Comparison of ENCODE assay signal across 18 cellular contexts in genomic region chr6:24702720-24703282, GRCh38. TPM values are rescaled to one million over a fixed set of nuclear protein-coding genes. Genes with fewer than 3 reads are reported as not detected.
DNase-seq lines count a peak whose midpoint lies in the region; ATAC-seq and TF ChIP-seq lines count a peak whose summit lies in the region.
"Had no signal": no experiment of that assay in that cellular context is flagged by ENCODE, and none has a peak within 500 bp of the region (broad histone marks: within the 10 kb centered on the region; RNA-seq: fewer than 3 reads in every experiment).

No MANE protein-coding gene starts in this region.

- no peak overlapping the region for H3K4me2 ChIP-seq in HCT116 (ENCODE audit: low read length)
- H3K4me2 ChIP-seq: KMS-11 had no signal

- no peaks in the 10 kb centered on the region for H3K9me2 ChIP-seq in HCT116 (ENCODE audit: insufficient read depth)

- RAD21 ChIA-PET in HCT116 (lab: Charles Lee; ENCODE audit: low non-redundant PET in 1 of 2, low total read pairs in 2 of 2, uncharacterized antibody in 2 of 2, unreplicated experiment in 2 of 2): no interaction called here

- H3K27me3 ChIP-seq in HCT116 (ENCODE audit: insufficient read depth, low read length) (no peaks in the 10 kb centered on the region), neutrophil (no peaks in the 10 kb centered on the region)
- H3K27me3 ChIP-seq: brain microvascular endothelial cell, uterus had no signal

- CTCF ChIA-PET in HCT116 (lab: Charles Lee): interaction anchor here (1.0 kb wide), 1 partner anchor 122 kb away, joined by 3 read pairs; no protein-coding TSS in a partner anchor

- no peak overlapping the region for H3K27ac ChIP-seq in HCT116 (ENCODE audit: low read depth, low read length)
- H3K27ac ChIP-seq in neutrophil: peak overlapping the region; percentile 18
- H3K27ac ChIP-seq: brain microvascular endothelial cell, KMS-11, parathyroid adenoma, uterus had no signal

- no peak for ATAC-seq in activated T-cell treated with anti-CD3 and anti-CD28 coated beads, Interleukin-2, amount 50 U/mL, for 4 hours
- ATAC-seq in HCT116 (no peak), GM21786 (IDR thresholded peaks at IDR 0.05; ENCODE audit: unreplicated experiment) (no peak)
- ATAC-seq in central memory CD8-positive, alpha-beta T cell (replicated peaks; ENCODE audit: extremely low read depth, poor library complexity, severe bottlenecking): no peak
- ATAC-seq: mucosa of descending colon had no signal

- no peaks in the 10 kb centered on the region for H3K9me3 ChIP-seq in HCT116 (ENCODE audit: control insufficient read depth in 1 of 2, insufficient read depth in 1 of 2, low read depth in 1 of 2, low read length in 2 of 2)
- H3K9me3 ChIP-seq in neutrophil: no peaks in the 10 kb centered on the region
- H3K9me3 ChIP-seq: mucosa of descending colon, uterus had no signal

- H3K4me1 Mint-ChIP-seq in activated T-cell treated with anti-CD3 and anti-CD28 coated beads, Interleukin-2, amount 50 U/mL, for 24 hours (ENCODE audit: low read depth): peaks cover 68% of the 10 kb centered on the region
- H3K4me1 Mint-ChIP-seq in activated T-cell treated with anti-CD3 and anti-CD28 coated beads, Interleukin-2, amount 50 U/mL, for 4 hours (ENCODE audit: low read depth): peaks cover 40% of the 10 kb centered on the region
- H3K4me1 Mint-ChIP-seq in central memory CD8-positive, alpha-beta T cell: peaks cover 30% of the 10 kb centered on the region

- H3K36me3 ChIP-seq in HCT116 (ENCODE audit: control insufficient read depth in 1 of 2, insufficient read depth in 2 of 2, low read length in 2 of 2) (peaks cover 29 to 34% of the 10 kb centered on the region in 2 experiments), neutrophil (peaks cover 79% of the 10 kb centered on the region)
- H3K36me3 ChIP-seq: uterus had no signal

- H3K4me1 ChIP-seq in HCT116 (ENCODE audit: control insufficient read depth in 1 of 2, insufficient read depth in 2 of 2, low read length in 2 of 2): no peaks in the 10 kb centered on the region
- no peaks in the 10 kb centered on the region for H3K4me1 ChIP-seq in neutrophil (ENCODE audit: control insufficient read depth in 1 of 2, insufficient read depth in 1 of 2, low read depth in 1 of 2, low read length in 1 of 2)
- H3K4me1 ChIP-seq: parathyroid adenoma had no signal

- no peaks in the 10 kb centered on the region; the same call in 1 of the 2 replicates for H3K79me2 ChIP-seq in HCT116 (ENCODE audit: insufficient read depth, low read length)
- H3K79me2 ChIP-seq: parathyroid adenoma had no signal

- H3K9ac ChIP-seq in HCT116 (ENCODE audit: low read length): no peak overlapping the region
- H3K9ac ChIP-seq: KMS-11, parathyroid adenoma had no signal

- no peak overlapping the region for H2AFZ ChIP-seq in HCT116 (ENCODE audit: low read depth, low read length, poor library complexity, severe bottlenecking)
- H2AFZ ChIP-seq: parathyroid adenoma had no signal

- no peaks in the 10 kb centered on the region for H3K9me3 Mint-ChIP-seq in activated T-cell treated with anti-CD3 and anti-CD28 coated beads, Interleukin-2, amount 50 U/mL, for 24 hours
- H3K9me3 Mint-ChIP-seq in activated T-cell treated with anti-CD3 and anti-CD28 coated beads, Interleukin-2, amount 50 U/mL, for 4 hours: no peaks in the 10 kb centered on the region
- no peaks in the 10 kb centered on the region for H3K9me3 Mint-ChIP-seq in central memory CD8-positive, alpha-beta T cell

- H3K27ac Mint-ChIP-seq in activated T-cell treated with anti-CD3 and anti-CD28 coated beads, Interleukin-2, amount 50 U/mL, for 24 hours: peak overlapping the region; percentile 86
- H3K27ac Mint-ChIP-seq in central memory CD8-positive, alpha-beta T cell (ENCODE audit: low read depth): peak overlapping the region; percentile 69

- H3K36me3 Mint-ChIP-seq in activated T-cell treated with anti-CD3 and anti-CD28 coated beads, Interleukin-2, amount 50 U/mL, for 24 hours (ENCODE audit: low read depth): peaks cover 94% of the 10 kb centered on the region
- peaks cover 38% of the 10 kb centered on the region for H3K36me3 Mint-ChIP-seq in activated T-cell treated with anti-CD3 and anti-CD28 coated beads, Interleukin-2, amount 50 U/mL, for 4 hours (ENCODE audit: insufficient read depth)
- peaks cover 51% of the 10 kb centered on the region for H3K36me3 Mint-ChIP-seq in central memory CD8-positive, alpha-beta T cell (ENCODE audit: insufficient read depth)

- no peak for DNase-seq in activated T-cell treated with anti-CD3 and anti-CD28 coated beads, Interleukin-2, amount 50 U/mL, for 24 hours
- DNase-seq in activated T-cell treated with anti-CD3 and anti-CD28 coated beads, Interleukin-2, amount 50 U/mL, for 4 hours: no peak
- DNase-seq in HCT116 (ENCODE audit: low read depth, low spot score): no peak
- no peak for DNase-seq in central memory CD8-positive, alpha-beta T cell (ENCODE audit: low spot score in 2 of 2)
- no peak for DNase-seq in RPMI8226
- no peak for DNase-seq in Kasumi-1 (lab: John Stamatoyannopoulos, UW)
- DNase-seq: activated CD4-positive, alpha-beta T cell treated with anti-CD3 and anti-CD28 coated beads, Interleukin-2, amount 50 U/mL, for 1 hour; brain microvascular endothelial cell; effector CD8-positive, alpha-beta T cell; mucosa of descending colon; NCI-H1105 treated with DMSO at 0.1 percent for 48 hours; stimulated activated naive CD4-positive, alpha-beta T cell; uterus had no signal

- BruUV-seq in HCT116 (replicated peaks; lab: Mats Ljungman, UMichigan): no TSS peak

- H4K20me1 ChIP-seq in HCT116 (ENCODE audit: insufficient read depth): peaks cover 13% of the 10 kb centered on the region; the same call in 1 of the 2 replicates

- intact Hi-C loops in HCT116 (cut with micrococcal nuclease): loop anchor here (5.0 to 10.0 kb wide), 2 partner anchors 60 to 312 kb away; no protein-coding TSS in a partner anchor

- TF ChIP-seq RAD21 in HCT116 (IDR thresholded peaks at IDR 0.05; ENCODE audit: low read depth): no peak

- no peak for TF ChIP-seq CTCF in HCT116 (IDR thresholded peaks at IDR 0.05 in 2 of 3, conservative IDR thresholded peaks at IDR 0.05 in 1 of 3; ENCODE audit: borderline replicate concordance in 1 of 3, insufficient read depth in 1 of 3, low read depth in 2 of 3, low read length in 2 of 3)
- no peak for TF ChIP-seq CTCF in neutrophil (IDR thresholded peaks at IDR 0.05)

- H3K4me3 ChIP-seq in HCT116 (replicated peaks in 1 of 2; ENCODE audit: low read depth in 1 of 2, low read length in 2 of 2) (no peak overlapping the region), neutrophil (ENCODE audit: low read depth in 1 of 2, low read length in 1 of 2) (no peak overlapping the region)
- H3K4me3 ChIP-seq: mucosa of descending colon, skin epidermis, uterus had no signal

- no peak for TF ChIP-seq POLR2A in HCT116 (IDR thresholded peaks at IDR 0.05; ENCODE audit: borderline replicate concordance, extremely low read depth, insufficient read depth, insufficient read length)

- no peak overlapping the region for H3K4me3 Mint-ChIP-seq in activated T-cell treated with anti-CD3 and anti-CD28 coated beads, Interleukin-2, amount 50 U/mL, for 24 hours
- no peak overlapping the region for H3K4me3 Mint-ChIP-seq in activated T-cell treated with anti-CD3 and anti-CD28 coated beads, Interleukin-2, amount 50 U/mL, for 4 hours
- no peak overlapping the region for H3K4me3 Mint-ChIP-seq in central memory CD8-positive, alpha-beta T cell

- POLR2A ChIA-PET in HCT116 (lab: Charles Lee): no interaction called here

- no peaks in the 10 kb centered on the region for H3K27me3 Mint-ChIP-seq in activated T-cell treated with anti-CD3 and anti-CD28 coated beads, Interleukin-2, amount 50 U/mL, for 24 hours
- no peaks in the 10 kb centered on the region for H3K27me3 Mint-ChIP-seq in activated T-cell treated with anti-CD3 and anti-CD28 coated beads, Interleukin-2, amount 50 U/mL, for 4 hours (ENCODE audit: low read depth)
- no peaks in the 10 kb centered on the region for H3K27me3 Mint-ChIP-seq in central memory CD8-positive, alpha-beta T cell

TF ChIP-seq in HCT116, 20 proteins besides CTCF, POLR2A, EP300 and RAD21:
- TF ChIP-seq CBX3 (IDR thresholded peaks at IDR 0.05; ENCODE audit: low read depth) (no peak), POLR2AphosphoS5 (IDR thresholded peaks at IDR 0.05; ENCODE audit: low read depth, low read length) (peak; percentile 34), EZH2 (IDR thresholded peaks at IDR 0.05) (no peak)

RNA-seq across cellular contexts. Expression of gene C6orf62, which starts 16.2 kb away (rescaled TPM):
- 10 to 100 TPM; 67.0 to 83.8 (median 78.4) TPM for total RNA-seq in activated T-cell treated with anti-CD3 and anti-CD28 coated beads, Interleukin-2, amount 50 U/mL, for 4 hours
- 103 TPM for total RNA-seq in HCT116 (2021; ENCODE audit: unreplicated experiment)
- 42.4 and 56.8 TPM in 2 replicates for polyA plus RNA-seq in HCT116 (2012)

RNA-seq across cellular contexts. Expression of gene ACOT13, which starts 35.9 kb away (rescaled TPM):
- 10 to 100 TPM; 19.6 to 28.5 (median 22.1) TPM for total RNA-seq in activated T-cell treated with anti-CD3 and anti-CD28 coated beads, Interleukin-2, amount 50 U/mL, for 4 hours
- total RNA-seq in HCT116 (2021; ENCODE audit: unreplicated experiment): 33.5 TPM
- 15.6 and 20.5 TPM in 2 replicates for polyA plus RNA-seq in HCT116 (2012)

RNA-seq across cellular contexts. Expression of gene TDP2, which starts 36.1 kb away (rescaled TPM):
- total RNA-seq in activated T-cell treated with anti-CD3 and anti-CD28 coated beads, Interleukin-2, amount 50 U/mL, for 4 hours: 10 to 100 TPM; 42.4 to 48.0 (median 45.5) TPM
- 30.2 TPM for total RNA-seq in HCT116 (2021; ENCODE audit: unreplicated experiment)
- polyA plus RNA-seq in HCT116 (2012): 15.0 and 17.1 TPM in 2 replicates

RNA-seq across cellular contexts. Expression of gene KIAA0319, which starts 56.8 kb away (rescaled TPM):
- under 1 TPM in 2 of 3 donors, not detected in 1; 0.05 to 0.08 TPM for total RNA-seq in activated T-cell treated with anti-CD3 and anti-CD28 coated beads, Interleukin-2, amount 50 U/mL, for 4 hours
- 0.49 TPM for total RNA-seq in HCT116 (2021; ENCODE audit: unreplicated experiment)
- 0.25 and 0.33 TPM in 2 replicates for polyA plus RNA-seq in HCT116 (2012)
